In the genomic region with DNA sequence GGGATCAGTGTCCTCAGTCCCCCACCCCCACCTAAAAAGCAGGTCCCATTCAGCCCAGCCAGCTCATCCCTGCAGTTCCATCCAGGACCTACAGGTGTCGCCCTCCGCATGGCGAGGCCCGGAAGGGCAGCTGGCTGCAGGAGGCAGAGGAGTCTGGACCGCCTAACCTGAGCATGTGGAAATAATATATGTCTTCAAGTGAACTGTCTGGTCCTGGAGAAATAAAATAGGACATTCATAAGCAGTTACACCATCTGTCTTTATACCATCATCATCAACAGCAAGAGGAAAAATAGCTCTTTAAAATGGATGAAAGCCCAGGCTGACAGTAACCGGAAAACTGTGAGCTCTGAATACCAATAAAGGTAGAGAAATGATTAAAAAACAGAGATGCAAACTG, we compare ENCODE assay signal across 8 cellular contexts.
DNase-seq lines count a peak whose midpoint lies in the region; ATAC-seq and TF ChIP-seq lines count a peak whose summit lies in the region.

No MANE protein-coding gene starts in this region.

- ATAC-seq in HG02759 (IDR thresholded peaks at IDR 0.05; ENCODE audit: unreplicated experiment), result peak; percentile 72
- peak; percentile 88 for ATAC-seq in activated CD8-positive, alpha-beta T cell treated with anti-CD3 and anti-CD28 coated beads for 36 hours
- ATAC-seq in effector memory CD8-positive, alpha-beta T cell (replicated peaks), result peak; percentile 52

- peaks cover 4% of the 10 kb centered on the region for H3K4me1 Mint-ChIP-seq in activated CD8-positive, alpha-beta T cell treated with anti-CD3 and anti-CD28 coated beads for 36 hours (ENCODE audit: low read depth)
- no peaks in the 10 kb centered on the region for H3K4me1 Mint-ChIP-seq in effector memory CD8-positive, alpha-beta T cell (ENCODE audit: low read depth in 2 of 2)

- no peaks in the 10 kb centered on the region for H3K9me3 Mint-ChIP-seq in activated CD8-positive, alpha-beta T cell treated with anti-CD3 and anti-CD28 coated beads for 36 hours
- H3K9me3 Mint-ChIP-seq in effector memory CD8-positive, alpha-beta T cell, result no peaks in the 10 kb centered on the region

- POLR2A ChIA-PET in activated CD8-positive, alpha-beta T cell treated with anti-CD3 and anti-CD28 coated beads for 36 hours (lab: Charles Lee), result no interaction called here

- no peaks in the 10 kb centered on the region for H3K27me3 Mint-ChIP-seq in activated CD8-positive, alpha-beta T cell treated with anti-CD3 and anti-CD28 coated beads for 36 hours
- H3K27me3 Mint-ChIP-seq in effector memory CD8-positive, alpha-beta T cell, result peaks cover 5 to 10% of the 10 kb centered on the region in 2 donors

- H3K4me3 Mint-ChIP-seq in activated CD8-positive, alpha-beta T cell treated with anti-CD3 and anti-CD28 coated beads for 36 hours, result no peak overlapping the region
- H3K4me3 Mint-ChIP-seq in effector memory CD8-positive, alpha-beta T cell, result no peak overlapping the region

- CTCF ChIA-PET in activated CD8-positive, alpha-beta T cell treated with anti-CD3 and anti-CD28 coated beads for 36 hours (lab: Charles Lee), result interaction anchor here (0.6 to 2.4 kb wide), 66 partner anchors 8 to 1383 kb away, joined by 3 to 27 read pairs (median 4); no protein-coding TSS in a partner anchor

- no peak overlapping the region for H3K27ac Mint-ChIP-seq in activated CD8-positive, alpha-beta T cell treated with anti-CD3 and anti-CD28 coated beads for 36 hours
- H3K27ac Mint-ChIP-seq in effector memory CD8-positive, alpha-beta T cell, result no peak overlapping the region

- no peaks in the 10 kb centered on the region for H3K36me3 Mint-ChIP-seq in activated CD8-positive, alpha-beta T cell treated with anti-CD3 and anti-CD28 coated beads for 36 hours (ENCODE audit: low read depth)
- H3K36me3 Mint-ChIP-seq in effector memory CD8-positive, alpha-beta T cell (ENCODE audit: insufficient read depth), result no peaks in the 10 kb centered on the region

- intact Hi-C loops in activated CD8-positive, alpha-beta T cell treated with anti-CD3 and anti-CD28 coated beads for 36 hours (cut with micrococcal nuclease), result loop anchor here (10.0 kb wide), 1 partner anchor 162 kb away; no protein-coding TSS in a partner anchor

- DNase-seq in NCI-H510A treated with DMSO at 0.1 percent for 48 hours (lab: John Stamatoyannopoulos, UW), result peak; percentile 25
- no peak for DNase-seq in NCI-H510A (lab: John Stamatoyannopoulos, UW)
- DNase-seq in NCI-H226, result peak; percentile 45
- peak; percentile 77 for DNase-seq in activated CD8-positive, alpha-beta T cell treated with anti-CD3 and anti-CD28 coated beads for 36 hours
- peak; percentile 39 to 44 (median 39) for DNase-seq in effector memory CD8-positive, alpha-beta T cell
- peak; percentile 57 for DNase-seq in middle frontal gyrus (ENCODE audit: extremely low spot score, low spot score)
- peak; percentile 51 for DNase-seq in stimulated activated CD8-positive, alpha-beta memory T cell treated with anti-CD3 and anti-CD28 coated beads, Interleukin-4, amount 100 ng/mL, for 24 hours (ENCODE audit: low read depth)

- peak; percentile 95 for TF ChIP-seq CTCF in activated CD8-positive, alpha-beta T cell treated with anti-CD3 and anti-CD28 coated beads for 36 hours (IDR thresholded peaks at IDR 0.05)
